In the genomic region with DNA sequence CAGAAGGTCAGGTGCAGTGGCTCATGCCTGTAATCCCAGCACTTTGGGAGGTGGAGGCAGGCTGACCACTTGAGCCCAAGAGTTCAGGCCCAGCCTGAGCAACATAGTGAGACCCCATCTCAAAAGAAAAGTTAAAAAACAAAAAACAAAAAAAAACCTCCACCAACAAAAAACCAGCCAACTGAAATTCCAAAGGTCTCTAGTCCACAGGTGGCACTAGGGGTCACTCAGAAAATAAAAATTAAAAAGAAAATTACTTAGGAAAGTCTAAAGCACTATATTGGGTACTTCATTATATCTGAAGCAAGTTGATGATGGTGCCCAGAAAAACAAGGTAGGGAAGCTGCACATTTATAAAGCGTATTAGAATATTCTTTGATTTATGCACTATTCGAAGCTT, we compare ENCODE assay signal across 1 cellular context.
TF ChIP-seq lines count a peak whose summit lies in the region.

No MANE protein-coding gene starts in this region.

TF ChIP-seq in IMR-90, 13 proteins besides CTCF, POLR2A, EP300 and RAD21:
- TF ChIP-seq USF2 (IDR thresholded peaks at IDR 0.05; ENCODE audit: low read depth, low read length) (no peak), MXI1 (IDR thresholded peaks at IDR 0.05; ENCODE audit: borderline replicate concordance, low read depth, low read length) (no peak), CEBPB (IDR thresholded peaks at IDR 0.05; ENCODE audit: low read depth, low read length) (no peak)
